6 cellular contexts compared by ENCODE assay signal in the genomic region with DNA sequence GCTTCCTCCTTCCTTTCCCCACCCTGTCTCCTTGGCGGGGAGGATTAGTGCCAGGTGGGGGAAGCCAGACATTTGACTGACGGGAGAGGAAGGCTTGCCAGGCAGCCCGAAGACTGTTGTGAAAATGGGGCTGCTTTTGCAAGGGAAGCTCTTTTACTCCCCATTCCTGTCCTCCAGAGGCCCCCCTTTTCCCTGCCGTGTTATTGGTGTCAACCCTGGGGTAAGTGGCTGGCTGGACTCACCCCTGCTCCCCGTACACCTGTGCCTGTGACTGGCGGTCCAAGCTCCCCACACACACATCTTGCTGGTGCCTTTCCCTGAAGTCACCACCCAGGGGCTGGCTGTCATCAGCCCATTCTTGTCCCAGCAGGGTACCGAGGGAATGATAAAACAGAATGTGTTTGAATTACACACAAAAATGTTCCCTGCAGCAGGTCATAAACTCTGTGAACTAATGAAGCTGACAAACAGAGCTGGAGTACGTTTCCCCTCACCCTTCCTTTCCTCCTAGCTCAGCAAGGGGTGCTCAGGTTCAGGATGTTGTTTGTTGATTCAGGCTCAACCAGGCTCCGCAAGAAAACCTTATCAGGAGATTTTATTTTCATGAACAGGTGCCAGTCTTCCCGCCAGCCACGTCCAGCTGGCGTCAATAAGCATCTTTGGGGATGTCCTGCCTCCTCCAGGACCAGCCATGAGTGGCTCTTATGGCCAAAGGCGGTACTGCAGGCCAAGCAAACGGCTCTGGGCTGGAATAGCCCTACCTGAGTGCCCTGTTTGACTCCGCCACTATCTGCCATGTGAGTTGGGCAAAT. TPM values are rescaled to one million over a fixed set of nuclear protein-coding genes. Genes with fewer than 3 reads are reported as not detected.
DNase-seq lines count a peak whose midpoint lies in the region; ATAC-seq and TF ChIP-seq lines count a peak whose summit lies in the region.

No MANE protein-coding gene starts in this region.

- H3K9me3 ChIP-seq in PC-3 (ENCODE audit: low read length): no peaks in the 10 kb centered on the region

- no peaks in the 10 kb centered on the region for H3K9me2 ChIP-seq in PC-3 (replicated peaks; ENCODE audit: low read length)

- peak; percentile 90 for TF ChIP-seq CTCF in PC-3 (conservative IDR thresholded peaks at IDR 0.05; ENCODE audit: low read depth, low read length)
- TF ChIP-seq CTCF in foreskin keratinocyte (conservative IDR thresholded peaks at IDR 0.05): peak; percentile 66

- H3K4me1 ChIP-seq in PC-3 (ENCODE audit: insufficient read depth, low read length) (peaks cover 8% of the 10 kb centered on the region; the same call in 1 of the 2 replicates), foreskin keratinocyte (no peaks in the 10 kb centered on the region)

- H3K9ac ChIP-seq in PC-3 (ENCODE audit: low read length): no peak overlapping the region

- no peaks in the 10 kb centered on the region for H4K20me1 ChIP-seq in PC-3 (ENCODE audit: low read length)

- peak overlapping the region; percentile 20 for H3K4me2 ChIP-seq in PC-3 (ENCODE audit: low read length)

- no peak overlapping the region for H3K4me3 ChIP-seq in PC-3 (ENCODE audit: low read length)

- H3F3A ChIP-seq in PC-3 (ENCODE audit: low read length, unreplicated experiment): no peaks in the 10 kb centered on the region

- POLR2A ChIA-PET in PC-3 (lab: Charles Lee; ENCODE audit: unreplicated experiment): interaction anchor here (0.6 kb wide), 1 partner anchor 117 kb away, joined by 3 read pairs; no protein-coding TSS in a partner anchor

- peak; percentile 38 to 45 for DNase-seq in stimulated activated CD4-positive, alpha-beta T cell treated with anti-CD3 and anti-CD28 coated beads, Interleukin-2, amount 100 ng/mL, for 24 hours
- no peak for DNase-seq in stimulated activated CD4-positive, alpha-beta T cell treated with anti-CD3 and anti-CD28 coated beads, Interleukin-4, amount 100 ng/mL, for 4 hours
- DNase-seq in PC-3: peak; percentile 87
- no peak for DNase-seq in foreskin keratinocyte

- H3K79me2 ChIP-seq in PC-3 (ENCODE audit: low read length): peaks cover 7% of the 10 kb centered on the region

- H3K36me3 ChIP-seq in PC-3 (ENCODE audit: low read depth, low read length): no peaks in the 10 kb centered on the region

- no peak overlapping the region for H3K27ac ChIP-seq in PC-3 (ENCODE audit: low read length)
- H3K27ac ChIP-seq in foreskin keratinocyte: no peak overlapping the region

- CTCF ChIA-PET in PC-3 (lab: Charles Lee): interaction anchor here (0.6 to 2.2 kb wide), 9 partner anchors 9 to 209 kb away, joined by 3 to 23 read pairs (median 4); no protein-coding TSS in a partner anchor

- BruUV-seq in PC-3 (replicated peaks; lab: Mats Ljungman, UMichigan): no TSS peak

- intact Hi-C loops in PC-3 (cut with micrococcal nuclease): loop anchor here (1.0 kb wide), 1 partner anchor 35 kb away; no protein-coding TSS in a partner anchor

- ATAC-seq in PC-3: peak; percentile 86
- ATAC-seq in foreskin keratinocyte: peak; percentile 50
- ATAC-seq in HG03025 (IDR thresholded peaks at IDR 0.05; ENCODE audit: low FRiP score, unreplicated experiment): no peak
- no peak for ATAC-seq in HG03139 (IDR thresholded peaks at IDR 0.05; ENCODE audit: unreplicated experiment)

- H2AFZ ChIP-seq in PC-3 (ENCODE audit: low read length): peak overlapping the region; percentile 22; the same call in 1 of the 2 replicates

- H3K27me3 ChIP-seq in PC-3 (ENCODE audit: low read length) (no peaks in the 10 kb centered on the region), foreskin keratinocyte (peaks cover 10% of the 10 kb centered on the region)

RNA-seq across cellular contexts. Expression of a gene that starts 4.3 kb away (rescaled TPM):
- total RNA-seq in PC-3 (2014; rRNA removed) (17.0 and 17.3 TPM in 2 replicates), foreskin keratinocyte (3.5 and 4.4 TPM in 2 replicates)
- 5.8 and 6.5 TPM in 2 replicates for polyA plus RNA-seq in foreskin keratinocyte

RNA-seq across cellular contexts. Expression of a gene that starts 17.7 kb away (rescaled TPM):
- total RNA-seq in PC-3 (2014; rRNA removed): 1.2 and 1.6 TPM in 2 replicates
- total RNA-seq in foreskin keratinocyte: 3.2 and 3.4 TPM in 2 replicates
- polyA plus RNA-seq in foreskin keratinocyte: 2.0 and 2.2 TPM in 2 replicates

RNA-seq across cellular contexts. Expression of a gene that starts 26.1 kb away (rescaled TPM):
- total RNA-seq in PC-3 (2014; rRNA removed) (116 and 131 TPM in 2 replicates), foreskin keratinocyte (76.5 and 76.8 TPM in 2 replicates)
- 109 and 111 TPM in 2 replicates for polyA plus RNA-seq in foreskin keratinocyte

RNA-seq across cellular contexts. Expression of a gene that starts 48.8 kb away (rescaled TPM):
- total RNA-seq in PC-3 (2014; rRNA removed) (674 and 705 TPM in 2 replicates), foreskin keratinocyte (463 and 622 TPM in 2 replicates)
- polyA plus RNA-seq in foreskin keratinocyte: 705 and 905 TPM in 2 replicates

RNA-seq across cellular contexts. Expression of a gene that starts 58.5 kb away (rescaled TPM):
- total RNA-seq in PC-3 (2014; rRNA removed) (23.8 and 28.0 TPM in 2 replicates), foreskin keratinocyte (11.6 and 12.7 TPM in 2 replicates)
- polyA plus RNA-seq in foreskin keratinocyte: 7.3 and 7.7 TPM in 2 replicates

Comparison
In these comparisons a context has a peak if more than half of its experiments do, and no peak if none do; other contexts are left out.
1. DNase-seq: peak in stimulated activated CD4-positive, alpha-beta T cell treated with anti-CD3 and anti-CD28 coated beads, Interleukin-2, amount 100 ng/mL, for 24 hours (2 of 2) and PC-3 (single experiment); none in stimulated activated CD4-positive, alpha-beta T cell treated with anti-CD3 and anti-CD28 coated beads, Interleukin-4, amount 100 ng/mL, for 4 hours (0 of 2) and foreskin keratinocyte (0 of 2).
2. ATAC-seq: peak in PC-3 (single experiment) and foreskin keratinocyte (single experiment); none in HG03025 (single experiment) and HG03139 (single experiment).